8 cellular contexts compared by ENCODE assay signal in genomic region chr2:233566141-233566956, GRCh38. TPM values are rescaled to one million over a fixed set of nuclear protein-coding genes. Genes with fewer than 3 reads are reported as not detected.
DNase-seq lines count a peak whose midpoint lies in the region; ATAC-seq lines count a peak whose summit lies in the region.

Gene USP40, minus strand, starts transcription at chr2:233566782. Its CDS starts 1,228 bp downstream, at chr2:233565554.

- DNase-seq in A172 (ENCODE audit: low spot score) = peak; percentile 87
- DNase-seq in NCI-H460 (ENCODE audit: extremely low read depth, low read depth) = peak; percentile 92
- peak; percentile 54 for DNase-seq in activated CD4-positive, alpha-beta T cell treated with anti-CD3 and anti-CD28 coated beads, Interleukin-2, amount 10 ng/mL, durations not matched to agents 7 days and 5 days
- DNase-seq in left colon = peak; percentile 88 to 90
- peak; percentile 17 to 39 (median 27) for DNase-seq in stimulated activated CD4-positive, alpha-beta T cell treated with anti-CD3 and anti-CD28 coated beads, Interleukin-1b, Interleukin-23, amount 100 ng/mL, for 24 hours (ENCODE audit: low read depth in 4 of 4, low spot score in 1 of 4)

- CTCF ChIA-PET in activated CD4-positive, alpha-beta T cell treated with anti-CD3 and anti-CD28 coated beads, Interleukin-2, amount 10 ng/mL, durations not matched to agents 7 days and 5 days (lab: Charles Lee) = no interaction called here

- no peaks in the 10 kb centered on the region for H3K9me3 Mint-ChIP-seq in activated CD4-positive, alpha-beta T cell treated with anti-CD3 and anti-CD28 coated beads, Interleukin-2, amount 10 ng/mL, durations not matched to agents 7 days and 5 days
- no peaks in the 10 kb centered on the region for H3K9me3 Mint-ChIP-seq in dendritic cell treated with granulocyte-macrophage colony-stimulating factor and Interleukin-4, amounts not matched to agents 40 ng/mL and 50 ng/mL, for 4 days

- ATAC-seq in GM18867 (IDR thresholded peaks at IDR 0.05; ENCODE audit: unreplicated experiment) (peak; percentile 69), HG03175 (IDR thresholded peaks at IDR 0.05; ENCODE audit: unreplicated experiment) (peak; percentile 72), left colon (peak; percentile 99)

- H3K36me3 Mint-ChIP-seq in activated CD4-positive, alpha-beta T cell treated with anti-CD3 and anti-CD28 coated beads, Interleukin-2, amount 10 ng/mL, durations not matched to agents 7 days and 5 days (ENCODE audit: low read depth) = no peaks in the 10 kb centered on the region
- H3K36me3 Mint-ChIP-seq in dendritic cell treated with granulocyte-macrophage colony-stimulating factor and Interleukin-4, amounts not matched to agents 40 ng/mL and 50 ng/mL, for 4 days (ENCODE audit: low read depth) = peaks cover 8% of the 10 kb centered on the region

- POLR2A ChIA-PET in activated CD4-positive, alpha-beta T cell treated with anti-CD3 and anti-CD28 coated beads, Interleukin-2, amount 10 ng/mL, durations not matched to agents 7 days and 5 days (lab: Charles Lee) = no interaction called here

- peak within 1 kb of the TSS; percentile 89 for H3K4me3 Mint-ChIP-seq in activated CD4-positive, alpha-beta T cell treated with anti-CD3 and anti-CD28 coated beads, Interleukin-2, amount 10 ng/mL, durations not matched to agents 7 days and 5 days
- H3K4me3 Mint-ChIP-seq in dendritic cell treated with granulocyte-macrophage colony-stimulating factor and Interleukin-4, amounts not matched to agents 40 ng/mL and 50 ng/mL, for 4 days = peak within 1 kb of the TSS; percentile 98

- peaks cover 15% of the 10 kb centered on the region for H3K4me1 Mint-ChIP-seq in activated CD4-positive, alpha-beta T cell treated with anti-CD3 and anti-CD28 coated beads, Interleukin-2, amount 10 ng/mL, durations not matched to agents 7 days and 5 days
- H3K4me1 Mint-ChIP-seq in dendritic cell treated with granulocyte-macrophage colony-stimulating factor and Interleukin-4, amounts not matched to agents 40 ng/mL and 50 ng/mL, for 4 days (ENCODE audit: low read depth) = peaks cover 11% of the 10 kb centered on the region

- H3K27ac Mint-ChIP-seq in activated CD4-positive, alpha-beta T cell treated with anti-CD3 and anti-CD28 coated beads, Interleukin-2, amount 10 ng/mL, durations not matched to agents 7 days and 5 days = peak within 1 kb of the TSS; percentile 99
- peak within 1 kb of the TSS; percentile 94 for H3K27ac Mint-ChIP-seq in dendritic cell treated with granulocyte-macrophage colony-stimulating factor and Interleukin-4, amounts not matched to agents 40 ng/mL and 50 ng/mL, for 4 days

- H3K27me3 Mint-ChIP-seq in activated CD4-positive, alpha-beta T cell treated with anti-CD3 and anti-CD28 coated beads, Interleukin-2, amount 10 ng/mL, durations not matched to agents 7 days and 5 days = peaks cover 21% of the 10 kb centered on the region
- H3K27me3 Mint-ChIP-seq in dendritic cell treated with granulocyte-macrophage colony-stimulating factor and Interleukin-4, amounts not matched to agents 40 ng/mL and 50 ng/mL, for 4 days = peaks cover 12% of the 10 kb centered on the region

- intact Hi-C loops in dendritic cell treated with granulocyte-macrophage colony-stimulating factor and Interleukin-4, amounts not matched to agents 40 ng/mL and 50 ng/mL, for 4 days (cut with micrococcal nuclease) = no loop called here
- intact Hi-C loops in left colon (cut with DNase I, micrococcal nuclease) = no loop called here

RNA-seq across cellular contexts. Expression of gene USP40, which starts in this region (rescaled TPM):
- 62.0 and 70.1 TPM in 2 replicates for total RNA-seq in A172 (2014; rRNA removed; shearing (Covaris generic))
- 41.0 and 43.6 TPM in 2 replicates for total RNA-seq in NCI-H460 (2014; rRNA removed; shearing (Covaris generic))
- 68.5 and 90.5 TPM in 2 replicates for polyA plus RNA-seq in NCI-H460 (2014; cell fraction: nucleus; rRNA removed)
- 1 to 10 TPM; 5.5 to 6.0 TPM for total RNA-seq in activated CD4-positive, alpha-beta T cell treated with anti-CD3 and anti-CD28 coated beads, Interleukin-2, amount 10 ng/mL, durations not matched to agents 7 days and 5 days
- 10 to 100 TPM; 26.4 to 27.9 TPM for total RNA-seq in left colon

Comparison
In these comparisons a context has a peak if more than half of its experiments do, and no peak if none do; other contexts are left out.
1. Peak in every context shown above with its lines: DNase-seq and ATAC-seq.
2. DNase-seq: peak in every context shown above with its lines; median percentile 92 in NCI-H460; 89 in left colon; 87 in A172; 54 in activated CD4-positive, alpha-beta T cell treated with anti-CD3 and anti-CD28 coated beads, Interleukin-2, amount 10 ng/mL, durations not matched to agents 7 days and 5 days; 27 in stimulated activated CD4-positive, alpha-beta T cell treated with anti-CD3 and anti-CD28 coated beads, Interleukin-1b, Interleukin-23, amount 100 ng/mL, for 24 hours.